ENCODE assay signal across 1 cellular context in genomic region chr4:84639143-84639542, GRCh38.
TF ChIP-seq lines count a peak whose summit lies in the region.

No MANE protein-coding gene starts in this region.

TF ChIP-seq in GM23338, 12 proteins besides CTCF, POLR2A, EP300 and RAD21 (continued from another document):
- TF ChIP-seq NANOG (IDR thresholded peaks at IDR 0.05; ENCODE audit: borderline replicate concordance) (no peak), ETS1 (IDR thresholded peaks at IDR 0.05) (no peak), ZNF114 (CRISPR knock-in tag; IDR thresholded peaks at IDR 0.05) (no peak)
TF ChIP-seq in GM23338: peak in this region for 0.
